Comparison of ENCODE assay signal across 17 cellular contexts in genomic region chr20:35359335-35359997, GRCh38. TPM values are rescaled to one million over a fixed set of nuclear protein-coding genes. Genes with fewer than 3 reads are reported as not detected.
DNase-seq lines count a peak whose midpoint lies in the region; ATAC-seq and TF ChIP-seq lines count a peak whose summit lies in the region.
"Had no signal": no experiment of that assay in that cellular context is flagged by ENCODE, and none has a peak within 500 bp of the region (broad histone marks: within the 10 kb centered on the region; RNA-seq: fewer than 3 reads in every experiment).

No MANE protein-coding gene starts in this region.

- TF ChIP-seq POLR2A in gastroesophageal sphincter (IDR thresholded peaks at IDR 0.05): no peak

- CTCF ChIA-PET in HEK293 (lab: Yijun Ruan, JAX): interaction anchor here (0.6 to 1.4 kb wide), 3 partner anchors 13 to 30 kb away, joined by 3 to 7 read pairs (median 3); no protein-coding TSS in a partner anchor

- H3K27ac ChIP-seq in HEK293 (ENCODE audit: extremely low read depth, low read depth, low read length) (no peak overlapping the region), gastroesophageal sphincter (peak overlapping the region in 3 of 4 donors; percentile 15 to 38 (median 22))
- H3K27ac ChIP-seq: hepatocyte, KMS-11, PC-9 had no signal

- no peaks in the 10 kb centered on the region for H3K27me3 ChIP-seq in gastroesophageal sphincter
- H3K27me3 ChIP-seq: dorsolateral prefrontal cortex, hepatocyte had no signal

- H3K9me3 ChIP-seq in HEK293 (ENCODE audit: control insufficient read depth, insufficient read depth, low read depth, low read length): no peaks in the 10 kb centered on the region
- H3K9me3 ChIP-seq in gastroesophageal sphincter: no peaks in the 10 kb centered on the region

- DNase-seq in Ammon's horn (ENCODE audit: low spot score) (peak; percentile 23), pons (ENCODE audit: low spot score) (peak; percentile 46), NOMO-1 treated with dmso at 0.1 percent for 144 hours (lab: John Stamatoyannopoulos, UW; ENCODE audit: unreplicated experiment) (no peak), posterior vena cava (ENCODE audit: low spot score) (no peak), kidney glomerular epithelial cell (lab: John Stamatoyannopoulos, UW) (no peak)
- DNase-seq: activated T-cell treated with anti-CD3 and anti-CD28 coated beads, Interleukin-2, amount 50 U/mL, for 4 hours; AML-193; dorsolateral prefrontal cortex; NCI-H1436 treated with DMSO at 0.1 percent for 48 hours; NCI-H510A; PC-9 had no signal

- H3K4me3 ChIP-seq in HEK293 (ENCODE audit: low read depth, low read length) (no peak overlapping the region), gastroesophageal sphincter (no peak overlapping the region)
- H3K4me3 ChIP-seq: dorsolateral prefrontal cortex, GM23338, hepatocyte, PC-9 had no signal

- TF ChIP-seq EP300 in gastroesophageal sphincter (IDR thresholded peaks at IDR 0.05): no peak

- peaks cover 0 to 48% of the 10 kb centered on the region in 2 experiments; a peak in 2 of 3 replicates for H3K36me3 ChIP-seq in HEK293 (ENCODE audit: control insufficient read depth in 2 of 2, insufficient read depth in 1 of 2, low read length in 2 of 2)
- H3K36me3 ChIP-seq in gastroesophageal sphincter: peaks cover 0 to 49% of the 10 kb centered on the region in 2 donors

- H3K4me1 ChIP-seq in HEK293 (ENCODE audit: control insufficient read depth, insufficient read depth, low read length) (peaks cover 3% of the 10 kb centered on the region; the same call in 1 of the 2 replicates), gastroesophageal sphincter (peaks cover 0 to 41% (median 6%) of the 10 kb centered on the region in 3 donors)

- TF ChIP-seq CTCF in HEK293 (tag by site-specific recombination; IDR thresholded peaks at IDR 0.05): no peak
- no peak for TF ChIP-seq CTCF in gastroesophageal sphincter (IDR thresholded peaks at IDR 0.05)

- 60 to 66% methylated on average over 1 to 2 of the region's 3 CpGs for WGBS in gastroesophageal sphincter (ENCODE audit: low coverage in 1 of 2), 2 donors

- intact Hi-C loops in posterior vena cava (cut with DNase I): no loop called here

- ATAC-seq in gastroesophageal sphincter: no peak
- ATAC-seq in GM19452 (IDR thresholded peaks at IDR 0.05; ENCODE audit: unreplicated experiment): no peak
- ATAC-seq: activated T-cell treated with anti-CD3 and anti-CD28 coated beads, Interleukin-2, amount 50 U/mL, for 4 hours; GM23338 had no signal

- POLR2A ChIA-PET in HEK293 (lab: Yijun Ruan, JAX): interaction anchor here (0.5 to 0.6 kb wide), 2 partner anchors 42 to 54 kb away, joined by 3 to 6 read pairs; no protein-coding TSS in a partner anchor

TF ChIP-seq in HEK293, 187 proteins besides CTCF, POLR2A, EP300 and RAD21:
- TF ChIP-seq ZNF26 (tag by site-specific recombination; IDR thresholded peaks at IDR 0.05) (no peak), ZNF600 (tag by site-specific recombination; IDR thresholded peaks at IDR 0.05) (peak; percentile 30; the same call in 1 of the 2 replicates)

RNA-seq across cellular contexts. Expression of gene UQCC1, which starts 52.3 kb away (rescaled TPM):
- total RNA-seq in gastroesophageal sphincter: 10 to 100 TPM; 19.9 to 56.2 (median 31.1) TPM
- 10 to 100 TPM; 32.0 to 33.5 TPM for total RNA-seq in posterior vena cava

Comparison
In these comparisons a context has a peak if more than half of its experiments do, and no peak if none do; other contexts are left out.
1. DNase-seq: peak in Ammon's horn (single experiment) and pons (single experiment); none in NOMO-1 treated with dmso at 0.1 percent for 144 hours (single experiment), posterior vena cava (single experiment) and kidney glomerular epithelial cell (single experiment).